In genomic region chr6:42166444-42167141, GRCh38 we compare ENCODE assay signal across 8 cellular contexts. TPM values are rescaled to one million over a fixed set of nuclear protein-coding genes. Genes with fewer than 3 reads are reported as not detected.
A peak's percentile ranks its signal among the peaks of the same experiment; 100 is the strongest.
DNase-seq lines count a peak whose midpoint lies in the region; ATAC-seq lines count a peak whose summit lies in the region.

No MANE protein-coding gene starts in this region.

- H3K36me3 ChIP-seq in mesenchymal stem cell (ENCODE audit: control insufficient read depth in 1 of 2, insufficient read depth in 2 of 2, low read depth in 1 of 2, low read length in 2 of 2) = no peaks in the 10 kb centered on the region

- no peak overlapping the region for H3K23ac ChIP-seq in mesenchymal stem cell (ENCODE audit: low read length in 2 of 2)

- no peak overlapping the region for H2BK5ac ChIP-seq in mesenchymal stem cell (ENCODE audit: low read depth, low read length, poor library complexity, severe bottlenecking)

- H3K79me1 ChIP-seq in mesenchymal stem cell (replicated peaks; ENCODE audit: low read length, poor library complexity, severe bottlenecking) = no peaks in the 10 kb centered on the region

- peak overlapping the region; percentile 94 for H4K8ac ChIP-seq in mesenchymal stem cell (ENCODE audit: low read length)

- H3K9me3 ChIP-seq in mesenchymal stem cell (ENCODE audit: control insufficient read depth, low read length) = no peaks in the 10 kb centered on the region

- no peak overlapping the region for H2BK120ac ChIP-seq in mesenchymal stem cell (ENCODE audit: low read depth, low read length)

- WGBS in mesenchymal stem cell = 14% methylated on average over 8 of the region's 8 CpGs

- DNase-seq in CD1c-positive myeloid dendritic cell (ENCODE audit: extremely low spot score) = peak; percentile 85
- peak; percentile 81 for DNase-seq in NCI-H774 (lab: John Stamatoyannopoulos, UW)
- DNase-seq in activated CD4-positive, alpha-beta memory T cell treated with anti-CD3 and anti-CD28 coated beads, Interleukin-2, amount 10 ng/mL, durations not matched to agents 7 days and 5 days = peak; percentile 79
- DNase-seq in effector memory CD8-positive, alpha-beta T cell = peak; percentile 76 to 84 (median 80)
- DNase-seq in mesenchymal stem cell = peak; percentile 72
- peak; percentile 53 to 64 for DNase-seq in stimulated activated CD8-positive, alpha-beta memory T cell treated with anti-CD3 and anti-CD28 coated beads, Interleukin-2, amount 100 ng/mL, for 1 hour (ENCODE audit: low read depth in 2 of 2)

- no peaks in the 10 kb centered on the region for H3K9me3 Mint-ChIP-seq in activated CD4-positive, alpha-beta memory T cell treated with anti-CD3 and anti-CD28 coated beads, Interleukin-2, amount 10 ng/mL, durations not matched to agents 7 days and 5 days
- H3K9me3 Mint-ChIP-seq in effector memory CD8-positive, alpha-beta T cell = no peaks in the 10 kb centered on the region

- H3K18ac ChIP-seq in mesenchymal stem cell (ENCODE audit: low read depth in 1 of 2, low read length in 2 of 2) = no peak overlapping the region

- no peak overlapping the region for H3K4ac ChIP-seq in mesenchymal stem cell (ENCODE audit: low read depth in 1 of 2, low read length in 2 of 2)

- H3K4me3 Mint-ChIP-seq in activated CD4-positive, alpha-beta memory T cell treated with anti-CD3 and anti-CD28 coated beads, Interleukin-2, amount 10 ng/mL, durations not matched to agents 7 days and 5 days = no peak overlapping the region
- no peak overlapping the region for H3K4me3 Mint-ChIP-seq in effector memory CD8-positive, alpha-beta T cell

- H3K27me3 ChIP-seq in mesenchymal stem cell (ENCODE audit: control insufficient read depth in 1 of 2, insufficient read depth in 1 of 2, low read length in 2 of 2) = no peaks in the 10 kb centered on the region

- POLR2A ChIA-PET in activated CD4-positive, alpha-beta memory T cell treated with anti-CD3 and anti-CD28 coated beads, Interleukin-2, amount 10 ng/mL, durations not matched to agents 7 days and 5 days (lab: Charles Lee) = no interaction called here

- no peaks in the 10 kb centered on the region for H3K36me3 Mint-ChIP-seq in activated CD4-positive, alpha-beta memory T cell treated with anti-CD3 and anti-CD28 coated beads, Interleukin-2, amount 10 ng/mL, durations not matched to agents 7 days and 5 days (ENCODE audit: low read depth)
- no peaks in the 10 kb centered on the region for H3K36me3 Mint-ChIP-seq in effector memory CD8-positive, alpha-beta T cell (ENCODE audit: insufficient read depth)

- H3K4me1 Mint-ChIP-seq in activated CD4-positive, alpha-beta memory T cell treated with anti-CD3 and anti-CD28 coated beads, Interleukin-2, amount 10 ng/mL, durations not matched to agents 7 days and 5 days = no peaks in the 10 kb centered on the region
- peaks cover 5 to 7% of the 10 kb centered on the region in 2 donors for H3K4me1 Mint-ChIP-seq in effector memory CD8-positive, alpha-beta T cell (ENCODE audit: low read depth in 2 of 2)

- peak overlapping the region; percentile 73 for H4K91ac ChIP-seq in mesenchymal stem cell (ENCODE audit: low read length)

- H3K4me1 ChIP-seq in mesenchymal stem cell (ENCODE audit: control insufficient read depth, insufficient read depth, low read depth, low read length) = peaks cover 20% of the 10 kb centered on the region

- H2AK5ac ChIP-seq in mesenchymal stem cell (ENCODE audit: low read length, severe bottlenecking) = peak overlapping the region; percentile 62

- ATAC-seq in HG02798 (IDR thresholded peaks at IDR 0.05; ENCODE audit: poor library complexity, unreplicated experiment) (peak; percentile 51), GM21619 (IDR thresholded peaks at IDR 0.05; ENCODE audit: unreplicated experiment) (no peak)
- ATAC-seq in effector memory CD8-positive, alpha-beta T cell (replicated peaks) = peak; percentile 86

- peak overlapping the region; percentile 46 for H2BK15ac ChIP-seq in mesenchymal stem cell (ENCODE audit: low read depth, poor library complexity, severe bottlenecking)

- H3K27ac Mint-ChIP-seq in activated CD4-positive, alpha-beta memory T cell treated with anti-CD3 and anti-CD28 coated beads, Interleukin-2, amount 10 ng/mL, durations not matched to agents 7 days and 5 days = no peak overlapping the region
- H3K27ac Mint-ChIP-seq in effector memory CD8-positive, alpha-beta T cell = peak overlapping the region in 1 of 2 donors; percentile 5

- H3K4me2 ChIP-seq in mesenchymal stem cell (ENCODE audit: low read length, poor library complexity, severe bottlenecking) = no peak overlapping the region

- H3K27ac ChIP-seq in mesenchymal stem cell (ENCODE audit: low read length, poor library complexity, severe bottlenecking) = no peak overlapping the region

- H2BK12ac ChIP-seq in mesenchymal stem cell (ENCODE audit: low read length in 2 of 2) = no peak overlapping the region

- CTCF ChIA-PET in activated CD4-positive, alpha-beta memory T cell treated with anti-CD3 and anti-CD28 coated beads, Interleukin-2, amount 10 ng/mL, durations not matched to agents 7 days and 5 days (lab: Charles Lee) = interaction anchor here (0.7 to 1.4 kb wide), 3 partner anchors 67 to 381 kb away, joined by 3 to 5 read pairs (median 4); no protein-coding TSS in a partner anchor

- peak overlapping the region; percentile 36 for H2AFZ ChIP-seq in mesenchymal stem cell (ENCODE audit: low read depth, low read length)

- H3K4me3 ChIP-seq in mesenchymal stem cell (ENCODE audit: insufficient read depth in 1 of 2, low read depth in 1 of 2, low read length in 2 of 2) = no peak overlapping the region

- peaks cover 4% of the 10 kb centered on the region for H3K27me3 Mint-ChIP-seq in activated CD4-positive, alpha-beta memory T cell treated with anti-CD3 and anti-CD28 coated beads, Interleukin-2, amount 10 ng/mL, durations not matched to agents 7 days and 5 days
- peaks cover 10 to 44% of the 10 kb centered on the region in 2 donors for H3K27me3 Mint-ChIP-seq in effector memory CD8-positive, alpha-beta T cell

- no peak overlapping the region for H3K14ac ChIP-seq in mesenchymal stem cell (ENCODE audit: low read length in 2 of 2)

- H3K9ac ChIP-seq in mesenchymal stem cell (ENCODE audit: low read length) = peak overlapping the region; percentile 6

RNA-seq across cellular contexts. Expression of gene GUCA1A, which starts 6.6 kb away (rescaled TPM):
- not detected for total RNA-seq in activated CD4-positive, alpha-beta memory T cell treated with anti-CD3 and anti-CD28 coated beads, Interleukin-2, amount 10 ng/mL, durations not matched to agents 7 days and 5 days
- 0.19 TPM for polyA plus RNA-seq in mesenchymal stem cell (2013, experiment 1 of 2)
- polyA plus RNA-seq in mesenchymal stem cell (2013, experiment 2 of 2) = 0.05 TPM

RNA-seq across cellular contexts. Expression of gene C6orf132, which starts 24.2 kb away (rescaled TPM):
- under 1 TPM; 0.05 to 0.10 TPM for total RNA-seq in activated CD4-positive, alpha-beta memory T cell treated with anti-CD3 and anti-CD28 coated beads, Interleukin-2, amount 10 ng/mL, durations not matched to agents 7 days and 5 days
- polyA plus RNA-seq in mesenchymal stem cell (2013, experiment 1 of 2) = 2.1 TPM
- 2.2 TPM for polyA plus RNA-seq in mesenchymal stem cell (2013, experiment 2 of 2)

RNA-seq across cellular contexts. Expression of gene GUCA1B, which starts 28.2 kb away (rescaled TPM):
- total RNA-seq in activated CD4-positive, alpha-beta memory T cell treated with anti-CD3 and anti-CD28 coated beads, Interleukin-2, amount 10 ng/mL, durations not matched to agents 7 days and 5 days = 1 to 10 TPM in 1 of 2 experiments, under 1 TPM in 1; 0.65 to 1.2 TPM
- 0.32 TPM for polyA plus RNA-seq in mesenchymal stem cell (2013, experiment 1 of 2)
- 0.29 TPM for polyA plus RNA-seq in mesenchymal stem cell (2013, experiment 2 of 2)

RNA-seq across cellular contexts. Expression of gene MRPS10, which starts 51.1 kb away (rescaled TPM):
- total RNA-seq in activated CD4-positive, alpha-beta memory T cell treated with anti-CD3 and anti-CD28 coated beads, Interleukin-2, amount 10 ng/mL, durations not matched to agents 7 days and 5 days = 10 to 100 TPM; 28.4 to 32.8 TPM
- polyA plus RNA-seq in mesenchymal stem cell (2013, experiment 1 of 2) = 39.7 TPM
- 41.1 TPM for polyA plus RNA-seq in mesenchymal stem cell (2013, experiment 2 of 2)
